20 cellular contexts compared by ENCODE assay signal in the genomic region with DNA sequence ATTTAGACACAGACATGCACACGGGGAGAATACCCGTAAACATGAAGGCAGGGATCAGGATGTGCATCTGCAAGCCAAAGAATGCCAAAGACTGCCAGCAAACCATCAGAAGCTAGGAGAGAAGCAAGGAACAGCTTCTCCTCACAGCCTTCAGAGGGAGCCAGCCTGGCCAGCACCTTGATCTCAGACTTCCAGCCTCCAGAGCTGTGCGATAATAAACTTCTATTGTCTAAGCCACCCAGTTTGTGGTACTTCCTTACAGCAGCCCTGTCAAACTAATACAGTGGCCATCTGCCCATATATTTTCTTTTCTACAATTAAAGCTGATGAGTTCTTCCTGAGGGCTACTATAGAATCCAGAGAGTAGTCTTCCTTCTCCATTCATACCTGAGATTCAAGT.
DNase-seq lines count a peak whose midpoint lies in the region; ATAC-seq and TF ChIP-seq lines count a peak whose summit lies in the region.
"Had no signal": no experiment of that assay in that cellular context is flagged by ENCODE, and none has a peak within 500 bp of the region (broad histone marks: within the 10 kb centered on the region; RNA-seq: fewer than 3 reads in every experiment).

No MANE protein-coding gene starts in this region.

- no peak overlapping the region for H3K27ac ChIP-seq in 22Rv1
- H3K27ac ChIP-seq: BLaER1, C4-2B, GM23248 had no signal

- H3K36me3 Mint-ChIP-seq in glutamatergic neuron (ENCODE audit: unreplicated experiment) = no peaks in the 10 kb centered on the region
- no peaks in the 10 kb centered on the region for H3K36me3 Mint-ChIP-seq in stimulated activated memory B cell treated with anti-CD40 and anti-IgM and Interleukin-4, amounts not matched to agents 10 μg/mL and 1 μg/mL and 100 μg/mL, for 72 hours
- H3K36me3 Mint-ChIP-seq: CD4-positive, CD25-positive, alpha-beta regulatory T cell; CD8-positive, alpha-beta memory T cell had no signal

- no peaks in the 10 kb centered on the region for H3K27me3 Mint-ChIP-seq in glutamatergic neuron (ENCODE audit: unreplicated experiment)
- peaks cover 36% of the 10 kb centered on the region for H3K27me3 Mint-ChIP-seq in stimulated activated memory B cell treated with anti-CD40 and anti-IgM and Interleukin-4, amounts not matched to agents 10 μg/mL and 1 μg/mL and 100 μg/mL, for 72 hours
- H3K27me3 Mint-ChIP-seq: CD8-positive, alpha-beta memory T cell had no signal

- no peaks in the 10 kb centered on the region for H3K4me1 Mint-ChIP-seq in glutamatergic neuron (ENCODE audit: low read depth, unreplicated experiment)
- no peaks in the 10 kb centered on the region for H3K4me1 Mint-ChIP-seq in stimulated activated memory B cell treated with anti-CD40 and anti-IgM and Interleukin-4, amounts not matched to agents 10 μg/mL and 1 μg/mL and 100 μg/mL, for 72 hours
- H3K4me1 Mint-ChIP-seq: B cell; CD4-positive, CD25-positive, alpha-beta regulatory T cell; CD8-positive, alpha-beta memory T cell had no signal

- peak; percentile 80 for DNase-seq in NCI-H69 (lab: John Stamatoyannopoulos, UW)
- DNase-seq in left colon = no peak
- DNase-seq in mucosa of descending colon = no peak
- DNase-seq in glutamatergic neuron = no peak
- no peak for DNase-seq in activated CD8-positive, alpha-beta memory T cell treated with anti-CD3 and anti-CD28 coated beads for 24 hours
- DNase-seq: CD4-positive, CD25-positive, alpha-beta regulatory T cell; CD8-positive, alpha-beta memory T cell; DMS 273 treated with DMSO at 0.1 percent for 48 hours; DMS79; EL; GDM1; GM23248; H7; HCEC 1CT had no signal

- ATAC-seq in left colon = peak; percentile 71
- ATAC-seq in mucosa of descending colon = peak; percentile 51
- ATAC-seq in stimulated activated memory B cell treated with anti-CD40 and anti-IgM and Interleukin-4, amounts not matched to agents 10 μg/mL and 1 μg/mL and 100 μg/mL, for 72 hours = no peak
- ATAC-seq: GM12878 had no signal

- no peaks in the 10 kb centered on the region for H3K9me3 Mint-ChIP-seq in glutamatergic neuron (ENCODE audit: unreplicated experiment)
- no peaks in the 10 kb centered on the region for H3K9me3 Mint-ChIP-seq in stimulated activated memory B cell treated with anti-CD40 and anti-IgM and Interleukin-4, amounts not matched to agents 10 μg/mL and 1 μg/mL and 100 μg/mL, for 72 hours
- H3K9me3 Mint-ChIP-seq: CD4-positive, CD25-positive, alpha-beta regulatory T cell; CD8-positive, alpha-beta memory T cell had no signal

- no peaks in the 10 kb centered on the region for H3K9me3 ChIP-seq in mucosa of descending colon
- H3K9me3 ChIP-seq: BLaER1 had no signal

- 0 out of 2 replicates have a peak, but pooled peaks have one; percentile 7 for TF ChIP-seq CTCF in 22Rv1 (IDR thresholded peaks at IDR 0.05)
- TF ChIP-seq CTCF in mucosa of descending colon (IDR thresholded peaks at IDR 0.05) = no peak
- TF ChIP-seq CTCF in glutamatergic neuron (IDR thresholded peaks at IDR 0.05; ENCODE audit: partially characterized antibody, unreplicated experiment) = no peak

- H3K27ac Mint-ChIP-seq in glutamatergic neuron (ENCODE audit: unreplicated experiment) = no peak overlapping the region
- no peak overlapping the region for H3K27ac Mint-ChIP-seq in stimulated activated memory B cell treated with anti-CD40 and anti-IgM and Interleukin-4, amounts not matched to agents 10 μg/mL and 1 μg/mL and 100 μg/mL, for 72 hours
- H3K27ac Mint-ChIP-seq: B cell; CD4-positive, CD25-positive, alpha-beta regulatory T cell; CD8-positive, alpha-beta memory T cell had no signal

- H3K4me3 ChIP-seq in mucosa of descending colon = no peak overlapping the region
- H3K4me3 ChIP-seq: BLaER1, GM12878, GM23248 had no signal

- no peak overlapping the region for H3K4me3 Mint-ChIP-seq in glutamatergic neuron (ENCODE audit: unreplicated experiment)
- no peak overlapping the region for H3K4me3 Mint-ChIP-seq in stimulated activated memory B cell treated with anti-CD40 and anti-IgM and Interleukin-4, amounts not matched to agents 10 μg/mL and 1 μg/mL and 100 μg/mL, for 72 hours
- H3K4me3 Mint-ChIP-seq: B cell; CD4-positive, CD25-positive, alpha-beta regulatory T cell; CD8-positive, alpha-beta memory T cell had no signal

- intact Hi-C loops in left colon (cut with DNase I, micrococcal nuclease) = no loop called here
- intact Hi-C loops in mucosa of descending colon (cut with DNase I, micrococcal nuclease) = no loop called here

- no peaks in the 10 kb centered on the region for H3K36me3 ChIP-seq in mucosa of descending colon (ENCODE audit: low read depth)
- H3K36me3 ChIP-seq: BLaER1 had no signal

- H3K4me1 ChIP-seq in mucosa of descending colon (ENCODE audit: low read depth) = no peaks in the 10 kb centered on the region
- H3K4me1 ChIP-seq: BLaER1 had no signal
